Comparison of ENCODE assay signal across 17 cellular contexts in the genomic region with DNA sequence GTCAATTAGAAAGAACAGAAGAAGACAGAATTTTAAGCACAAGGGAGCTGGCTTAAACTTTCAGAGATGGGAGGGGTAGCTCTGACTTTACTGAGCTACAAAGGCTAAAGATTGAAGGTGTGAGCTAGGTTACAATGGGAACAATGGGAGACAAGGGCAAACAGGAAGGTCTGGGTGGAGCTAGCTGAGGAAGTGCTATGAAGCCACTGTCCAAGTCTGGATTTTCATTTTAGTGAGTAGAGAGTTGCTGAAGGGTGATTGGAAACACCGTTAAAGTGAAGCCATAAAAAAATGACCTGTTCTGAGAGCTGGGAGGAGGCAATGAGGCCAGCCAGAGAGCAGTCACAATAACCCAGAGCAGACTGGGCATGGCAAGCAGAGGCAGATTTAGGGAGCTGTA.
DNase-seq lines count a peak whose midpoint lies in the region; FAIRE-seq and TF ChIP-seq lines count a peak whose summit lies in the region.
"Had no signal": no experiment of that assay in that cellular context is flagged by ENCODE, and none has a peak within 500 bp of the region (broad histone marks: within the 10 kb centered on the region; RNA-seq: fewer than 3 reads in every experiment).

No MANE protein-coding gene starts in this region.

- no peaks in the 10 kb centered on the region for H3K27me3 Mint-ChIP-seq in astrocyte (ENCODE audit: low read depth, unreplicated experiment)
- peaks cover 2% of the 10 kb centered on the region for H3K27me3 Mint-ChIP-seq in endothelial cell (ENCODE audit: unreplicated experiment)
- H3K27me3 Mint-ChIP-seq: CD4-positive, alpha-beta memory T cell had no signal

- H3K9me3 Mint-ChIP-seq in astrocyte (ENCODE audit: unreplicated experiment) (peaks cover 4% of the 10 kb centered on the region), endothelial cell (ENCODE audit: unreplicated experiment) (no peaks in the 10 kb centered on the region)
- H3K9me3 Mint-ChIP-seq: GM23338 had no signal

- DNase-seq in HTR-8/SVneo (ENCODE audit: insufficient read length, low spot score) (no peak), astrocyte (ENCODE audit: low read depth) (no peak), endothelial cell (ENCODE audit: low spot score) (no peak), SJCRH30 (no peak), suprapubic skin (ENCODE audit: low spot score in 2 of 2) (no peak), OCI-M2 (lab: John Stamatoyannopoulos, UW; ENCODE audit: unreplicated experiment) (no peak)
- DNase-seq: C1 segment of cervical spinal cord; Calu3; CD4-positive, alpha-beta memory T cell; COR-L47; DMS53; DMS79 treated with DMSO at 0.1 percent for 48 hours; GF-D8; H9 had no signal

- no peak overlapping the region for H3K27ac ChIP-seq in astrocyte (ENCODE audit: low read depth, low read length)
- no peak overlapping the region for H3K27ac ChIP-seq in SJCRH30
- H3K27ac ChIP-seq in suprapubic skin = no peak overlapping the region

- TF ChIP-seq POLR2A in suprapubic skin (IDR thresholded peaks at IDR 0.05) = no peak

- H3K27me3 ChIP-seq in astrocyte (ENCODE audit: insufficient read depth, low read length) (no peaks in the 10 kb centered on the region), SJCRH30 (no peaks in the 10 kb centered on the region), suprapubic skin (no peaks in the 10 kb centered on the region)

- H3K36me3 ChIP-seq in astrocyte (ENCODE audit: insufficient read depth, low read length) (no peaks in the 10 kb centered on the region), SJCRH30 (no peaks in the 10 kb centered on the region), suprapubic skin (no peaks in the 10 kb centered on the region)

- H3K4me2 ChIP-seq in astrocyte (ENCODE audit: low read length) = no peak overlapping the region
- H3K4me2 ChIP-seq: GM23338 had no signal

- peaks cover 12% of the 10 kb centered on the region for H3K36me3 Mint-ChIP-seq in astrocyte (ENCODE audit: low read depth, unreplicated experiment)
- H3K36me3 Mint-ChIP-seq in endothelial cell (ENCODE audit: low read depth, unreplicated experiment) = peaks cover 31% of the 10 kb centered on the region

- no peak overlapping the region for H2AFZ ChIP-seq in astrocyte (ENCODE audit: low read depth, low read length)
- H2AFZ ChIP-seq: GM23338 had no signal

- H3K4me1 Mint-ChIP-seq in astrocyte (ENCODE audit: low read depth, unreplicated experiment) (no peaks in the 10 kb centered on the region), endothelial cell (ENCODE audit: unreplicated experiment) (peaks cover 7% of the 10 kb centered on the region)
- H3K4me1 Mint-ChIP-seq: CD4-positive, alpha-beta memory T cell had no signal

- H3K9ac ChIP-seq in astrocyte (ENCODE audit: low read length) = no peak overlapping the region

- no peaks in the 10 kb centered on the region for H3K79me2 ChIP-seq in astrocyte (ENCODE audit: insufficient read depth, low read length)

- H3K4me3 Mint-ChIP-seq in astrocyte (ENCODE audit: unreplicated experiment) (no peak overlapping the region), endothelial cell (ENCODE audit: unreplicated experiment) (peak overlapping the region; percentile 37)
- H3K4me3 Mint-ChIP-seq: CD4-positive, alpha-beta memory T cell; GM23338; H9 had no signal

- H3K4me1 ChIP-seq in astrocyte (ENCODE audit: insufficient read depth, low read length) = no peaks in the 10 kb centered on the region
- H3K4me1 ChIP-seq in SJCRH30 = no peaks in the 10 kb centered on the region
- H3K4me1 ChIP-seq in suprapubic skin = no peaks in the 10 kb centered on the region

- FAIRE-seq in HTR-8/SVneo (lab: Jason Lieb, UNC) = peak; percentile 23
- FAIRE-seq in astrocyte (lab: Jason Lieb, UNC) = no peak
- FAIRE-seq: GM12891, GM18507 had no signal

- H3K9me3 ChIP-seq in astrocyte (ENCODE audit: insufficient read depth, low read depth, low read length) = no peaks in the 10 kb centered on the region
- no peaks in the 10 kb centered on the region for H3K9me3 ChIP-seq in SJCRH30 (replicated peaks)
- H3K9me3 ChIP-seq in suprapubic skin = no peaks in the 10 kb centered on the region

- H4K20me1 ChIP-seq in astrocyte (ENCODE audit: insufficient read depth, low read length) = no peaks in the 10 kb centered on the region

- TF ChIP-seq CTCF in astrocyte (IDR thresholded peaks at IDR 0.05; ENCODE audit: insufficient read depth, low read depth, low read length) (no peak), endothelial cell (IDR thresholded peaks at IDR 0.05; ENCODE audit: unreplicated experiment) (no peak), suprapubic skin (IDR thresholded peaks at IDR 0.05) (no peak)

- H3K27ac Mint-ChIP-seq in astrocyte (ENCODE audit: unreplicated experiment) (peak overlapping the region; percentile 66), endothelial cell (ENCODE audit: unreplicated experiment) (peak overlapping the region; percentile 12)
- H3K27ac Mint-ChIP-seq: CD4-positive, alpha-beta memory T cell; GM23338; H9 had no signal

- TF ChIP-seq EP300 in suprapubic skin (IDR thresholded peaks at IDR 0.05) = no peak

- 67% methylated on average over 1 of the region's 1 CpG for WGBS in suprapubic skin

- H3K4me3 ChIP-seq in astrocyte (ENCODE audit: insufficient read depth, low read depth, low read length) = no peak overlapping the region
- no peak overlapping the region for H3K4me3 ChIP-seq in SJCRH30
- no peak overlapping the region for H3K4me3 ChIP-seq in suprapubic skin
- H3K4me3 ChIP-seq: GM23338 had no signal
